In the genomic region with DNA sequence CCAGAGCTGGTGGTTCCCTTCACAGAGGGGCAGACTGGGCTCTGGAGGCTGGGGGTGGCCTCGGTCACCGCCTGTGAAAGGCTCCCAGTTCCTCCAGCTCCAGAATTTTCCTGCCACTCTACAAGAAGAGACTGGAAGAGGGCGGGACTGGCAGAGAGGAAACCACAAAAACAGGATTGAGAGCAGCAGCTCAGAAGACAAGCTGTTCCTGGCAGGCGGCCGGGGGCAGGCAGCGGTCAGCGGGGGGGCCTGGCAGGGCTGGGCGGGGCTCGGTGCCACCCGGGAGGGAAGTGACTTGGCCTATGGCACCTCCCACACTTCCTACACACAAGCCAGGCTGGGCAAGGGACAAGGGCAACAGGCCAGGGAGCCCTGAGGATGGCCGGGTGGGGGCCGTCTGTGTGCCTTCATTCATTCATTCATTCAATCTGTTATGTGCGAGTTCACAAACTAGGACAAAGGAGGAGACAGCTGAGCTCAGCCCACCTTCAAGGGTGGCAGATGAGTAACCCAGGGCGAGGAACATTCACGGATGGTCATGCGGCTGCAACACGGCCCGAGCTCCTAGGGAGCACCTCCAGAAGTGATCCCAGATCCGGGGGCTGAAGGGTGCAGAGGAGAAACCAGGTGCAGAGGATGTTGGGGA, we compare ENCODE assay signal across 8 cellular contexts. TPM values are rescaled to one million over a fixed set of nuclear protein-coding genes. Genes with fewer than 3 reads are reported as not detected.
DNase-seq lines count a peak whose midpoint lies in the region; ATAC-seq, FAIRE-seq and TF ChIP-seq lines count a peak whose summit lies in the region.

No MANE protein-coding gene starts in this region.

- H3K4me3 ChIP-seq in ACC112 (ENCODE audit: low read depth, low read length) (peak overlapping the region; percentile 58), GM23248 (peak overlapping the region; percentile 20; the same call in 1 of the 2 replicates)

- no peaks in the 10 kb centered on the region for H3K9me2 ChIP-seq in GM23248 (ENCODE audit: insufficient read depth)

- H3F3A ChIP-seq in GM23248 (ENCODE audit: insufficient read depth), result peaks cover 11% of the 10 kb centered on the region; the same call in 1 of the 2 replicates

- no peaks in the 10 kb centered on the region for H3K79me2 ChIP-seq in ACC112 (ENCODE audit: control insufficient read depth, insufficient read depth, low read length, unreplicated experiment)
- H3K79me2 ChIP-seq in GM23248 (ENCODE audit: insufficient read depth), result no peaks in the 10 kb centered on the region

- WGBS in GM23248 (ENCODE audit: low coverage in 1 of 2, low lambda C conversion rate in 2 of 2, missing lambda C conversion rate in 2 of 2), 2 experiments, result 6% methylated on average over 10 to 19 of the region's 19 CpGs

- ATAC-seq in GM19452 (IDR thresholded peaks at IDR 0.05; ENCODE audit: unreplicated experiment), result no peak

- peak overlapping the region; percentile 60 for H2AFZ ChIP-seq in ACC112 (ENCODE audit: low read length, unreplicated experiment)
- H2AFZ ChIP-seq in GM23248, result peak overlapping the region; percentile 40

- in situ Hi-C loops in GM23248 (cut with MboI) (no loop called here), GM13977 (cut with MboI; ENCODE audit: low pct_unique_long_range_greater_than_20kb, low sequenced_read_pairs, unreplicated experiment) (no loop called here)

- H3K36me3 ChIP-seq in ACC112 (ENCODE audit: insufficient read depth, low read length) (no peaks in the 10 kb centered on the region), GM23248 (ENCODE audit: low read depth) (no peaks in the 10 kb centered on the region)

- no peaks in the 10 kb centered on the region for H4K20me1 ChIP-seq in GM23248 (ENCODE audit: insufficient read depth)

- peak overlapping the region; percentile 43 for H3K4me2 ChIP-seq in GM23248 (ENCODE audit: unreplicated experiment)

- H3K36me3 Mint-ChIP-seq in activated naive CD8-positive, alpha-beta T cell, result no peaks in the 10 kb centered on the region

- peak overlapping the region; percentile 51 for H3K4me3 Mint-ChIP-seq in activated naive CD8-positive, alpha-beta T cell

- no peak for TF ChIP-seq CTCF in GM13977 (IDR thresholded peaks at IDR 0.05; ENCODE audit: extremely low read depth, insufficient read depth, missing control alignments)

- no peaks in the 10 kb centered on the region for H3K9me3 Mint-ChIP-seq in activated naive CD8-positive, alpha-beta T cell (ENCODE audit: low read depth)

- H3K27ac Mint-ChIP-seq in activated naive CD8-positive, alpha-beta T cell, result peak overlapping the region; percentile 46

- no peaks in the 10 kb centered on the region for H3K9me3 ChIP-seq in GM23248 (ENCODE audit: low read depth)

- H3K27me3 ChIP-seq in ACC112 (ENCODE audit: insufficient read depth, low read length), result no peaks in the 10 kb centered on the region
- H3K27me3 ChIP-seq in GM23248 (replicated peaks; ENCODE audit: insufficient read depth), result no peaks in the 10 kb centered on the region

- DNase-seq in GM23248 (peak; percentile 93), NCI-H524 treated with DMSO at 0.1 percent for 48 hours (lab: John Stamatoyannopoulos, UW) (peak; percentile 61), frontal cortex (ENCODE audit: low spot score in 2 of 2) (peak; percentile 84 to 87), nucleus accumbens (lab: John Stamatoyannopoulos, UW) (peak; percentile 61 to 99 (median 92)), GM13977 (ENCODE audit: low spot score) (no peak)

- H3K9ac ChIP-seq in GM23248, result peak overlapping the region; percentile 13; the same call in 1 of the 2 replicates

- peaks cover 26% of the 10 kb centered on the region for H3K4me1 Mint-ChIP-seq in activated naive CD8-positive, alpha-beta T cell (ENCODE audit: low read depth)

- H3K27me3 Mint-ChIP-seq in activated naive CD8-positive, alpha-beta T cell, result no peaks in the 10 kb centered on the region

- no peak for FAIRE-seq in frontal cortex (lab: Jason Lieb, UNC)

- peaks cover 22% of the 10 kb centered on the region for H3K4me1 ChIP-seq in ACC112 (ENCODE audit: control insufficient read depth, insufficient read depth, low read length, unreplicated experiment)
- peaks cover 17% of the 10 kb centered on the region for H3K4me1 ChIP-seq in GM23248 (ENCODE audit: insufficient read depth)

- H3K27ac ChIP-seq in ACC112 (ENCODE audit: low read depth, low read length) (peak overlapping the region; percentile 82), GM23248 (peak overlapping the region; percentile 24)

RNA-seq across cellular contexts. Expression of gene BTBD2, which starts 16.9 kb away (rescaled TPM):
- 69.5 and 72.0 TPM in 2 replicates for total RNA-seq in GM23248 (2014; rRNA removed; shearing (Covaris generic))
- polyA plus RNA-seq in GM23248 (2016; fragmentation: Nextera tagmentation; extraction: Ambion mirVana), result 6.8 and 9.0 TPM in 2 replicates
- total RNA-seq in frontal cortex, result 41.2 TPM

RNA-seq across cellular contexts. Expression of gene MKNK2, which starts 18.6 kb away (rescaled TPM):
- 78.6 and 83.2 TPM in 2 replicates for total RNA-seq in GM23248 (2014; rRNA removed; shearing (Covaris generic))
- polyA plus RNA-seq in GM23248 (2016; fragmentation: Nextera tagmentation; extraction: Ambion mirVana), result 28.9 and 37.6 TPM in 2 replicates
- total RNA-seq in frontal cortex, result 18.3 TPM
